ENCODE assay signal across 1 cellular context in the genomic region with DNA sequence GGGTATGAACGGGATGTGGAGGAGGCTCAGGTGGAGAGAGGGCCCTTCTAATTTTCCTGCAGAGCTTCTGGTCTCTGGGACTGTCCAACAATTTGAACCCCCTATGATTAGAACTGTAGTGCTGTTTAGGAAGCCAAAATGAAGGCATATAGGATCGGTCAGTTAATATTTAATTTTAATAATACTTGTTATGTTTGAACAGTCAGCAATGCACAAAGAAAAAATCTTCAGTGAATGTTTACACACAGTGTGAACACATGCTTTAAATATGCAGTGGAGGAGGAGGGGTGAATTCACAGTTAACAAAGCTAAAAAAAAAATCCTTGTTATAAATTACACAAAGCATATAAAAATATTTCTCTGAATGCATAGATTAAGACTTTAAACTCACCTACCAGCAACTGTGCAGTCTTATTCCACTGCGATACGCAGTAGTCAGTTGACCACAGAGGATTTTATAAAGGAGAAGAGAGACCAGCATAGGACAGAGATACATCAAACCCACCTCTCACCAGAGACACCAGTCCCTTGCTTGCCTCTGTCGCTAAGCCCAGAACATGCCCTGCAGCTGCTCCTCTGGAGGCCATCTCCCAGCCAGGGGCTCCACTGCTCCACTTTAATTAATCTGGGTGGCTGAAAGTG.
TF ChIP-seq lines count a peak whose summit lies in the region.

No MANE protein-coding gene starts in this region.

TF ChIP-seq in liver, 16 proteins besides CTCF, POLR2A, EP300 and RAD21 (continued from another document):
- TF ChIP-seq, protein P1, sequence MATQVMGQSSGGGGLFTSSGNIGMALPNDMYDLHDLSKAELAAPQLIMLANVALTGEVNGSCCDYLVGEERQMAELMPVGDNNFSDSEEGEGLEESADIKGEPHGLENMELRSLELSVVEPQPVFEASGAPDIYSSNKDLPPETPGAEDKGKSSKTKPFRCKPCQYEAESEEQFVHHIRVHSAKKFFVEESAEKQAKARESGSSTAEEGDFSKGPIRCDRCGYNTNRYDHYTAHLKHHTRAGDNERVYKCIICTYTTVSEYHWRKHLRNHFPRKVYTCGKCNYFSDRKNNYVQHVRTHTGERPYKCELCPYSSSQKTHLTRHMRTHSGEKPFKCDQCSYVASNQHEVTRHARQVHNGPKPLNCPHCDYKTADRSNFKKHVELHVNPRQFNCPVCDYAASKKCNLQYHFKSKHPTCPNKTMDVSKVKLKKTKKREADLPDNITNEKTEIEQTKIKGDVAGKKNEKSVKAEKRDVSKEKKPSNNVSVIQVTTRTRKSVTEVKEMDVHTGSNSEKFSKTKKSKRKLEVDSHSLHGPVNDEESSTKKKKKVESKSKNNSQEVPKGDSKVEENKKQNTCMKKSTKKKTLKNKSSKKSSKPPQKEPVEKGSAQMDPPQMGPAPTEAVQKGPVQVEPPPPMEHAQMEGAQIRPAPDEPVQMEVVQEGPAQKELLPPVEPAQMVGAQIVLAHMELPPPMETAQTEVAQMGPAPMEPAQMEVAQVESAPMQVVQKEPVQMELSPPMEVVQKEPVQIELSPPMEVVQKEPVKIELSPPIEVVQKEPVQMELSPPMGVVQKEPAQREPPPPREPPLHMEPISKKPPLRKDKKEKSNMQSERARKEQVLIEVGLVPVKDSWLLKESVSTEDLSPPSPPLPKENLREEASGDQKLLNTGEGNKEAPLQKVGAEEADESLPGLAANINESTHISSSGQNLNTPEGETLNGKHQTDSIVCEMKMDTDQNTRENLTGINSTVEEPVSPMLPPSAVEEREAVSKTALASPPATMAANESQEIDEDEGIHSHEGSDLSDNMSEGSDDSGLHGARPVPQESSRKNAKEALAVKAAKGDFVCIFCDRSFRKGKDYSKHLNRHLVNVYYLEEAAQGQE (IDR thresholded peaks at IDR 0.05): no peak
- TF ChIP-seq FOXA1 (IDR thresholded peaks at IDR 0.05) (no peak), HNF4G (IDR thresholded peaks at IDR 0.05) (no peak), EGR1 (IDR thresholded peaks at IDR 0.05; ENCODE audit: low read depth in 2 of 2) (no peak)
